16 cellular contexts compared by ENCODE assay signal in the genomic region with DNA sequence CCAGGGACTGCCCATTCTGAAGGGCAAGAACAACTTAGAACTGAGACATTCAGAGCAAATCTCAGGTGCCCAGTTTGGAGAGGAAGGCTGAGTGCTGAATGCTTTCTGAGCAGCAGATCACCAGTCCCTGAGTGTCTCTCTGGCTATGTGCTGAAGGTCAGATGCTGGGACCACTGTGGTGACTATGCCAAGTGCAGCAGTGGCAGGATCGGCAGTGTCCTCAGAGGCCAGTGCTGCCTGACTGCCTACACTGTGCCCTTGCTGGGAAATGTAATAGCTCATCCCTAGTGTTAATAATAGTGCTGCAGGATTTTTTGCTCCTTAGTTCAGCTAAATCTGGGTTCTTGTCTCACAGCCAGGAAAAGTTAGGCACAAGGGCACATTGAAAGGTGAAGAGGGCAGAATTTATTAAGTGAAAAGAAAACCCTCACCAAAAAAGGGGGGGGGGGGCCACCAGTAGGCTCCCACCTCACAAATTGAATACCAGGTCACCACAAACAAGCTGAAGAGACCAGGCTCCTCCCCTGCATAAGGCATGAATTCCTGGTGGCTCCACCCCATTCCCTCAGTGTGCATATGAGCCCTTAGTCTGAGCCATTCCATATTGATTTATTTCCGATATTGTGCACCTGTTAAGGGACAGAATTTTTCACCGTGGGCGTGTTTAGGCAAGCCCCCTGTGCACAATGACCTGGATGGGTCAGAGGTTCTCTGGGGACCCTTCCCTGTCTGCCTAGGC.
"Had no signal": no experiment of that assay in that cellular context is flagged by ENCODE, and none has a peak within 500 bp of the region (broad histone marks: within the 10 kb centered on the region; RNA-seq: fewer than 3 reads in every experiment).

No MANE protein-coding gene starts in this region.

- H3K27ac Mint-ChIP-seq: activated naive CD4-positive, alpha-beta T cell treated with anti-CD3 and anti-CD28 coated beads for 36 hours had no signal

- H3K9me3 ChIP-seq: adrenal gland, colonic mucosa, esophagus squamous epithelium, lower lobe of right lung, tibial nerve had no signal

- H3K4me3 Mint-ChIP-seq: activated naive CD4-positive, alpha-beta T cell treated with anti-CD3 and anti-CD28 coated beads for 36 hours; neural crest cell had no signal

- H3K4me3 ChIP-seq: adrenal gland, colonic mucosa, esophagus squamous epithelium, lower lobe of right lung, skin epidermis, tibial nerve had no signal

- H3K27me3 ChIP-seq: adrenal gland, colonic mucosa, esophagus squamous epithelium, tibial nerve had no signal

- H3K9me3 Mint-ChIP-seq: activated naive CD4-positive, alpha-beta T cell treated with anti-CD3 and anti-CD28 coated beads for 36 hours; neural crest cell had no signal

- H3K4me1 ChIP-seq: adrenal gland, colonic mucosa, esophagus squamous epithelium, lower lobe of right lung, tibial nerve had no signal

- H3K27ac ChIP-seq: adrenal gland, colonic mucosa, esophagus squamous epithelium, lower lobe of right lung, skin epidermis, tibial nerve had no signal

- ATAC-seq: lower lobe of right lung had no signal

- H3K36me3 ChIP-seq: adrenal gland, colonic mucosa, esophagus squamous epithelium, lower lobe of right lung had no signal

- DNase-seq: activated CD4-positive, alpha-beta T cell treated with anti-CD3 and anti-CD28 coated beads for 4 hours; activated naive CD4-positive, alpha-beta T cell treated with anti-CD3 and anti-CD28 coated beads for 36 hours; activated T-cell treated with anti-CD3 and anti-CD28 coated beads for 4 hours; adrenal gland; caudate nucleus; colonic mucosa; esophagus squamous epithelium; kidney glomerular epithelial cell; lower lobe of right lung; stimulated activated CD4-positive, alpha-beta T cell treated with anti-CD3 and anti-CD28 coated beads, Interleukin-15, amount 100 ng/mL, for 24 hours; stimulated activated CD4-positive, alpha-beta T cell treated with anti-CD3 and anti-CD28 coated beads, Interleukin-4, amount 100 ng/mL, for 24 hours; stimulated activated naive CD4-positive, alpha-beta T cell; T-helper 2 cell had no signal
